In the genomic region with DNA sequence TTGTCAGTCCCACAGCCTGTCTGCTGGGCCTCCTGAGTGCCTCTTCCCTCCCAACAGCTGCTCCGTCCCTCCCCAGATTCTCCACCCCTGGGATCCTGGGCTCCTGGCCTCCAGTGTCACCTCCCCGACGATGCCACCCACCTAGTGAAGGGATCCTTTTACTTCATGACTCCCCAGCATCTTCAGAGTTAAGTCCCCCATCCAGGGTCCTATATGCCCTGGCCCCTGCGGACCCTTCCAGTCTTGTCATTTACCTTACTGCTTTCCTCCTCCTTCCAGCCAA, we compare ENCODE assay signal across 13 cellular contexts. TPM values are rescaled to one million over a fixed set of nuclear protein-coding genes. Genes with fewer than 3 reads are reported as not detected.
DNase-seq lines count a peak whose midpoint lies in the region; ATAC-seq, FAIRE-seq and TF ChIP-seq lines count a peak whose summit lies in the region.
"Had no signal": no experiment of that assay in that cellular context is flagged by ENCODE, and none has a peak within 500 bp of the region (broad histone marks: within the 10 kb centered on the region; RNA-seq: fewer than 3 reads in every experiment).

No MANE protein-coding gene starts in this region.

- no peaks in the 10 kb centered on the region for H3K27me3 ChIP-seq in K562 (ENCODE audit: control insufficient read depth in 2 of 2, insufficient read depth in 2 of 2, low read length in 2 of 2)
- H3K27me3 ChIP-seq in mesenchymal stem cell (ENCODE audit: control insufficient read depth in 1 of 2, insufficient read depth in 1 of 2, low read length in 2 of 2), result peaks cover 3 to 9% of the 10 kb centered on the region in 2 experiments
- H3K27me3 ChIP-seq in stomach, result no peaks in the 10 kb centered on the region

- peak overlapping the region; percentile 13 for H3K4me3 ChIP-seq in K562
- H3K4me3 ChIP-seq in mesenchymal stem cell (ENCODE audit: insufficient read depth in 1 of 2, low read depth in 1 of 2, low read length in 2 of 2), result no peak overlapping the region
- H3K4me3 ChIP-seq in stomach, result no peak overlapping the region

- TF ChIP-seq CTCF in K562 (IDR thresholded peaks at IDR 0.05 in 2 of 3, conservative IDR thresholded peaks at IDR 0.05 in 1 of 3; ENCODE audit: insufficient read depth in 2 of 3, low read depth in 1 of 3, low read length in 3 of 3), result no peak
- TF ChIP-seq CTCF in stomach (IDR thresholded peaks at IDR 0.05), result no peak

- no peaks in the 10 kb centered on the region for H3K9me1 ChIP-seq in K562 (ENCODE audit: control insufficient read depth, insufficient read depth, low read length)

- intact Hi-C loops in K562 (cut with micrococcal nuclease), result no loop called here
- intact Hi-C loops in stomach (cut with DNase I; ENCODE audit: low total_unique reads), result no loop called here

- no peak for DNase-seq in T-helper 2 cell treated with Interferon-gamma antibody and Interleukin-4, amounts not matched to agents 5 μg/mL and 100 μg/mL, for 36 hours (ENCODE audit: low spot score)
- DNase-seq in T-helper 2 cell, result no peak
- no peak for DNase-seq in K562 (ENCODE audit: extremely low read depth in 1 of 4, low spot score in 3 of 4)
- no peak for DNase-seq in mesenchymal stem cell
- DNase-seq in stomach, result no peak
- no peak for DNase-seq in stimulated activated CD4-positive, alpha-beta T cell treated with anti-CD3 and anti-CD28 coated beads, Interleukin-4, amount 100 ng/mL, for 4 hours
- no peak for DNase-seq in hippocampal formation (lab: John Stamatoyannopoulos, UW)
- DNase-seq: 8988T, DMS153, naive B cell, NCI-H187 treated with DMSO at 0.1 percent for 48 hours had no signal

- no peaks in the 10 kb centered on the region for H3K79me1 ChIP-seq in mesenchymal stem cell (replicated peaks; ENCODE audit: low read length, poor library complexity, severe bottlenecking)

- H3K23ac ChIP-seq in mesenchymal stem cell (ENCODE audit: low read length in 2 of 2), result no peak overlapping the region

- H3K27ac ChIP-seq in K562 (ENCODE audit: extremely low read depth, low read depth, low read length) (peak overlapping the region; percentile 88), mesenchymal stem cell (ENCODE audit: low read length, poor library complexity, severe bottlenecking) (no peak overlapping the region), stomach (peak overlapping the region; percentile 48 to 81 (median 79))

- H2BK12ac ChIP-seq in mesenchymal stem cell (ENCODE audit: low read length in 2 of 2), result peak overlapping the region; percentile 91 to 95

- H3K9me3 ChIP-seq in K562 (replicated peaks; ENCODE audit: control insufficient read depth, insufficient read depth, low read depth, low read length) (no peaks in the 10 kb centered on the region), mesenchymal stem cell (ENCODE audit: control insufficient read depth, low read length) (no peaks in the 10 kb centered on the region), stomach (no peaks in the 10 kb centered on the region)

- H3K4me1 ChIP-seq in K562 (replicated peaks in 1 of 2; ENCODE audit: control insufficient read depth in 2 of 2, insufficient read depth in 2 of 2, low read length in 2 of 2) (peaks cover 30 to 54% of the 10 kb centered on the region in 2 experiments), mesenchymal stem cell (ENCODE audit: control insufficient read depth, insufficient read depth, low read depth, low read length) (peaks cover 18% of the 10 kb centered on the region), stomach (peaks cover 22 to 42% (median 29%) of the 10 kb centered on the region in 4 donors)

- CTCF ChIA-PET in K562 (lab: Yijun Ruan, JAX; ENCODE audit: low intra/inter-chr PET ratio), result no interaction called here

- H4K8ac ChIP-seq in mesenchymal stem cell (ENCODE audit: low read length), result peak overlapping the region; percentile 100

- no peaks in the 10 kb centered on the region for H3K9me3 Mint-ChIP-seq in T-helper 2 cell treated with Interferon-gamma antibody and Interleukin-4, amounts not matched to agents 5 μg/mL and 100 μg/mL, for 36 hours
- H3K9me3 Mint-ChIP-seq: naive B cell had no signal

- peak overlapping the region; percentile 100 for H4K91ac ChIP-seq in mesenchymal stem cell (ENCODE audit: low read length)

- TF ChIP-seq POLR2A in K562 (conservative IDR thresholded peaks at IDR 0.05) (no peak), stomach (IDR thresholded peaks at IDR 0.05) (no peak)

- peaks cover 7% of the 10 kb centered on the region for H3K36me3 Mint-ChIP-seq in T-helper 2 cell treated with Interferon-gamma antibody and Interleukin-4, amounts not matched to agents 5 μg/mL and 100 μg/mL, for 36 hours (ENCODE audit: low read depth)
- H3K36me3 Mint-ChIP-seq: naive B cell had no signal

- H3K9ac ChIP-seq in K562 (ENCODE audit: insufficient read depth in 1 of 2, low read depth in 2 of 2, low read length in 2 of 2) (peak overlapping the region; percentile 59 to 94), mesenchymal stem cell (ENCODE audit: low read length) (no peak overlapping the region)

- H3K36me3 ChIP-seq in K562 (ENCODE audit: control insufficient read depth, insufficient read depth, low read length), result peaks cover 6% of the 10 kb centered on the region; the same call in 2 of the 3 replicates
- H3K36me3 ChIP-seq in mesenchymal stem cell (ENCODE audit: control insufficient read depth in 1 of 2, insufficient read depth in 2 of 2, low read depth in 1 of 2, low read length in 2 of 2), result peaks cover 4 to 7% of the 10 kb centered on the region in 2 experiments
- peaks cover 4 to 5% (median 5%) of the 10 kb centered on the region in 4 donors for H3K36me3 ChIP-seq in stomach

- no peak for TF ChIP-seq RAD21 in K562 (CRISPR knock-in tag; conservative IDR thresholded peaks at IDR 0.05 in 1 of 2, IDR thresholded peaks at IDR 0.05 in 1 of 2)

- H2BK120ac ChIP-seq in mesenchymal stem cell (ENCODE audit: low read depth, low read length), result peak overlapping the region; percentile 99

- H3K4me2 ChIP-seq in K562 (ENCODE audit: insufficient read depth, low read length), result peak overlapping the region; percentile 68
- no peak overlapping the region for H3K4me2 ChIP-seq in mesenchymal stem cell (ENCODE audit: low read length, poor library complexity, severe bottlenecking)

- FAIRE-seq in K562 (lab: Jason Lieb, UNC), result no peak

- H3K27ac Mint-ChIP-seq in T-helper 2 cell treated with Interferon-gamma antibody and Interleukin-4, amounts not matched to agents 5 μg/mL and 100 μg/mL, for 36 hours, result peak overlapping the region; percentile 3

- peak overlapping the region; percentile 68 to 99 for H3K4ac ChIP-seq in mesenchymal stem cell (ENCODE audit: low read depth in 1 of 2, low read length in 2 of 2)

- in situ Hi-C loops in K562 (cut with MboI), result no loop called here

- no peak overlapping the region for H3K14ac ChIP-seq in mesenchymal stem cell (ENCODE audit: low read length in 2 of 2)

- WGBS in K562 (ENCODE audit: insufficient coverage, low coverage, missing lambda C conversion rate), result 76% methylated on average over 4 of the region's 4 CpGs
- WGBS in mesenchymal stem cell, result 70% methylated on average over 4 of the region's 4 CpGs
- 70 to 83% (median 79%) methylated on average over 4 of the region's 4 CpGs for WGBS in stomach, 5 donors

- no peaks in the 10 kb centered on the region for H4K20me1 ChIP-seq in K562 (replicated peaks; ENCODE audit: control insufficient read depth, insufficient read depth, low read length)

- peaks cover 29% of the 10 kb centered on the region for H3K4me1 Mint-ChIP-seq in T-helper 2 cell treated with Interferon-gamma antibody and Interleukin-4, amounts not matched to agents 5 μg/mL and 100 μg/mL, for 36 hours (ENCODE audit: low read depth)

- TF ChIP-seq EP300 in K562 (IDR thresholded peaks at IDR 0.05; ENCODE audit: low read length) (no peak), stomach (IDR thresholded peaks at IDR 0.05) (no peak)

- ATAC-seq in K562 (no peak), GM19463 (IDR thresholded peaks at IDR 0.05; ENCODE audit: unreplicated experiment) (no peak)

- no peak overlapping the region for H3K4me3 Mint-ChIP-seq in T-helper 2 cell treated with Interferon-gamma antibody and Interleukin-4, amounts not matched to agents 5 μg/mL and 100 μg/mL, for 36 hours

- no peak overlapping the region for H2BK5ac ChIP-seq in mesenchymal stem cell (ENCODE audit: low read depth, low read length, poor library complexity, severe bottlenecking)

- H2BK15ac ChIP-seq in mesenchymal stem cell (ENCODE audit: low read depth, poor library complexity, severe bottlenecking), result peak overlapping the region; percentile 100

- H2AK5ac ChIP-seq in mesenchymal stem cell (ENCODE audit: low read length, severe bottlenecking), result peak overlapping the region; percentile 86

- H3K27me3 Mint-ChIP-seq in T-helper 2 cell treated with Interferon-gamma antibody and Interleukin-4, amounts not matched to agents 5 μg/mL and 100 μg/mL, for 36 hours (ENCODE audit: low read depth), result no peaks in the 10 kb centered on the region

- POLR2A ChIA-PET in K562 (lab: Yijun Ruan, JAX), result interaction anchor here (0.6 to 2.7 kb wide), 7 partner anchors 9 to 982 kb away, joined by 3 to 17 read pairs (median 7); partner anchors contain the start of gene RPS16

- BruUV-seq in K562 (replicated peaks; lab: Mats Ljungman, UMichigan), result no TSS peak

- peak overlapping the region; percentile 90 for H2AFZ ChIP-seq in K562 (ENCODE audit: low read depth, low read length)
- no peak overlapping the region for H2AFZ ChIP-seq in mesenchymal stem cell (ENCODE audit: low read depth, low read length)

- H3K79me2 ChIP-seq in K562 (ENCODE audit: control insufficient read depth, insufficient read depth, low read length), result peaks cover 11% of the 10 kb centered on the region

- H3K18ac ChIP-seq in mesenchymal stem cell (ENCODE audit: low read depth in 1 of 2, low read length in 2 of 2), result peak overlapping the region; percentile 93 to 99

RNA-seq across cellular contexts. Expression of gene PRX, which starts 4.5 kb away (rescaled TPM):
- total RNA-seq in K562 (2011; cell fraction: chromatin; rRNA removed; ENCODE audit: low replicate concordance), result 1.8 and 4.5 TPM in 2 replicates
- total RNA-seq in K562 (2011; cell fraction: nucleolus; rRNA removed), result 2.7 and 2.8 TPM in 2 replicates
- total RNA-seq in K562 (2011; cell fraction: nucleoplasm; rRNA removed), result 2.1 and 2.2 TPM in 2 replicates
- total RNA-seq in K562 (2014; rRNA removed), result 2.8 and 3.8 TPM in 2 replicates
- total RNA-seq in K562 (2014; rRNA removed; fragmentation: Illumina TruSeq; extraction: Trizol), result 0.61 and 0.65 TPM in 2 replicates
- total RNA-seq in K562 (2015; rRNA removed; fragmentation: Illumina TruSeq; extraction: Trizol), result 1.8 and 2.0 TPM in 2 replicates
- total RNA-seq in K562 (2021), result 2.9 and 3.5 TPM in 2 replicates
- 1.5 and 1.7 TPM in 2 replicates for polyA plus RNA-seq in K562 (2011; rRNA removed)
- 1.4 and 1.7 TPM in 2 replicates for polyA plus RNA-seq in K562 (2011; cell fraction: cytosol; rRNA removed)
- 1.0 and 1.8 TPM in 2 replicates for polyA plus RNA-seq in K562 (2011; cell fraction: nucleus; rRNA removed)
- 2.5 and 4.5 TPM in 2 replicates for polyA plus RNA-seq in K562 (2012)
- 1.3 and 2.1 TPM in 2 replicates for polyA plus RNA-seq in K562 (2014; fragmentation: Illumina TruSeq; extraction: Trizol)
- polyA plus RNA-seq in K562 (2014; fragmentation: Nextera tagmentation; extraction: Ambion mirVana), result not detected
- polyA plus RNA-seq in K562 (2014; rRNA removed), result 1.4 and 1.7 TPM in 2 replicates
- polyA minus RNA-seq in K562 (2011; rRNA and poly(A)+ RNA removed), result 1.4 and 1.5 TPM in 2 replicates
- 2.1 and 2.8 TPM in 2 replicates for polyA minus RNA-seq in K562 (2011; cell fraction: cytosol; rRNA and poly(A)+ RNA removed)
- polyA minus RNA-seq in K562 (2011; cell fraction: nucleus; rRNA and poly(A)+ RNA removed), result 0.54 and 1.00 TPM in 2 replicates
- 2.1 TPM for polyA plus RNA-seq in mesenchymal stem cell (2013, experiment 1 of 2)
- 1.9 TPM for polyA plus RNA-seq in mesenchymal stem cell (2013, experiment 2 of 2)
- total RNA-seq in stomach, result 1 to 10 TPM in 4 of 5 donors, not detected in 1; 4.3 to 8.6 (median 6.3) TPM
- polyA plus RNA-seq in stomach, result 1 to 10 TPM; 1.6 to 2.7 (median 2.1) TPM

RNA-seq across cellular contexts. Expression of gene SERTAD1, which starts 8.1 kb away (rescaled TPM):
- 3.1 and 8.3 TPM in 2 replicates for total RNA-seq in K562 (2011; cell fraction: chromatin; rRNA removed; ENCODE audit: low replicate concordance)
- total RNA-seq in K562 (2011; cell fraction: nucleolus; rRNA removed), result 10.3 and 11.0 TPM in 2 replicates
- total RNA-seq in K562 (2011; cell fraction: nucleoplasm; rRNA removed), result 7.5 and 8.9 TPM in 2 replicates
- total RNA-seq in K562 (2014; rRNA removed) (8.1 and 10.9 TPM in 2 replicates), K562 (2014; rRNA removed; fragmentation: Illumina TruSeq; extraction: Trizol) (2.1 and 2.8 TPM in 2 replicates), K562 (2015; rRNA removed; fragmentation: Illumina TruSeq; extraction: Trizol) (4.9 and 5.5 TPM in 2 replicates), K562 (2021) (8.7 and 8.9 TPM in 2 replicates), stomach (10 to 100 TPM in 1 of 5 donors, 1 to 10 TPM in 3, not detected in 1; 8.6 to 16.8 (median 9.7) TPM)
- polyA plus RNA-seq in K562 (2011; rRNA removed) (6.1 and 6.8 TPM in 2 replicates), K562 (2014; fragmentation: Illumina TruSeq; extraction: Trizol) (2.3 and 5.0 TPM in 2 replicates), K562 (2014; fragmentation: Nextera tagmentation; extraction: Ambion mirVana) (under 1 TPM; 0.15 to 0.85 TPM), K562 (2014; rRNA removed) (6.7 TPM in 2 replicates), stomach (10 to 100 TPM; 11.2 to 36.5 (median 25.2) TPM)
- 7.4 and 18.7 TPM in 2 replicates for polyA plus RNA-seq in K562 (2011; cell fraction: cytosol; rRNA removed)
- 5.6 and 9.1 TPM in 2 replicates for polyA plus RNA-seq in K562 (2011; cell fraction: nucleus; rRNA removed)
- polyA plus RNA-seq in K562 (2012), result 6.7 and 8.9 TPM in 2 replicates
- 1.9 and 2.1 TPM in 2 replicates for polyA minus RNA-seq in K562 (2011; rRNA and poly(A)+ RNA removed)
- 3.5 and 4.5 TPM in 2 replicates for polyA minus RNA-seq in K562 (2011; cell fraction: cytosol; rRNA and poly(A)+ RNA removed)
- 1.8 and 3.6 TPM in 2 replicates for polyA minus RNA-seq in K562 (2011; cell fraction: nucleus; rRNA and poly(A)+ RNA removed)
- polyA plus RNA-seq in mesenchymal stem cell (2013, experiment 1 of 2), result 11.7 TPM
- 12.3 TPM for polyA plus RNA-seq in mesenchymal stem cell (2013, experiment 2 of 2)

RNA-seq across cellular contexts. Expression of gene SERTAD3, which starts 26.5 kb away (rescaled TPM):
- 16.7 and 27.2 TPM in 2 replicates for total RNA-seq in K562 (2011; cell fraction: chromatin; rRNA removed; ENCODE audit: low replicate concordance)
- total RNA-seq in K562 (2011; cell fraction: nucleolus; rRNA removed), result 20.4 and 20.7 TPM in 2 replicates
- total RNA-seq in K562 (2011; cell fraction: nucleoplasm; rRNA removed), result 24.9 and 26.9 TPM in 2 replicates
- 17.5 and 19.3 TPM in 2 replicates for total RNA-seq in K562 (2014; rRNA removed)
- 16.1 and 17.2 TPM in 2 replicates for total RNA-seq in K562 (2014; rRNA removed; fragmentation: Illumina TruSeq; extraction: Trizol)
- total RNA-seq in K562 (2015; rRNA removed; fragmentation: Illumina TruSeq; extraction: Trizol), result 21.6 and 27.7 TPM in 2 replicates
- total RNA-seq in K562 (2021), result 28.9 and 31.4 TPM in 2 replicates
- polyA plus RNA-seq in K562 (2011; rRNA removed), result 17.6 and 18.9 TPM in 2 replicates
- 19.3 and 35.5 TPM in 2 replicates for polyA plus RNA-seq in K562 (2011; cell fraction: cytosol; rRNA removed)
- 17.8 and 23.4 TPM in 2 replicates for polyA plus RNA-seq in K562 (2011; cell fraction: nucleus; rRNA removed)
- polyA plus RNA-seq in K562 (2012), result 20.7 and 22.0 TPM in 2 replicates
- polyA plus RNA-seq in K562 (2014; fragmentation: Illumina TruSeq; extraction: Trizol), result 15.1 and 18.6 TPM in 2 replicates
- polyA plus RNA-seq in K562 (2014; fragmentation: Nextera tagmentation; extraction: Ambion mirVana), result 1 to 10 TPM; 5.4 to 5.9 TPM
- 18.1 and 18.5 TPM in 2 replicates for polyA plus RNA-seq in K562 (2014; rRNA removed)
- 18.4 and 23.4 TPM in 2 replicates for polyA minus RNA-seq in K562 (2011; rRNA and poly(A)+ RNA removed)
- 24.3 and 28.9 TPM in 2 replicates for polyA minus RNA-seq in K562 (2011; cell fraction: cytosol; rRNA and poly(A)+ RNA removed)
- polyA minus RNA-seq in K562 (2011; cell fraction: nucleus; rRNA and poly(A)+ RNA removed), result 8.1 and 13.9 TPM in 2 replicates
- 22.0 TPM for polyA plus RNA-seq in mesenchymal stem cell (2013, experiment 1 of 2)
- polyA plus RNA-seq in mesenchymal stem cell (2013, experiment 2 of 2), result 22.4 TPM
- total RNA-seq in stomach, result 10 to 100 TPM in 4 of 5 donors, 1 to 10 TPM in 1; 6.2 to 41.4 (median 32.5) TPM
- 10 to 100 TPM; 16.8 to 29.4 (median 25.9) TPM for polyA plus RNA-seq in stomach

RNA-seq across cellular contexts. Expression of gene HIPK4, which starts 27.7 kb away (rescaled TPM):
- total RNA-seq in K562 (2011; cell fraction: chromatin; rRNA removed; ENCODE audit: low replicate concordance), result not detected in 2 replicates
- total RNA-seq in K562 (2011; cell fraction: nucleolus; rRNA removed), result 0.13 TPM in 1 of 2 replicates, not detected in the other
- total RNA-seq in K562 (2011; cell fraction: nucleoplasm; rRNA removed), result 0.31 TPM in 1 of 2 replicates, not detected in the other
- total RNA-seq in K562 (2014; rRNA removed) (0.08 TPM in 1 of 2 replicates, not detected in the other), K562 (2014; rRNA removed; fragmentation: Illumina TruSeq; extraction: Trizol) (not detected in 2 replicates), K562 (2015; rRNA removed; fragmentation: Illumina TruSeq; extraction: Trizol) (not detected in 2 replicates), K562 (2021) (0.07 and 0.09 TPM in 2 replicates), stomach (not detected)
- polyA plus RNA-seq in K562 (2011; rRNA removed) (0.06 TPM in 1 of 2 replicates, not detected in the other), K562 (2014; fragmentation: Illumina TruSeq; extraction: Trizol) (not detected in 2 replicates), K562 (2014; fragmentation: Nextera tagmentation; extraction: Ambion mirVana) (not detected), K562 (2014; rRNA removed) (0.05 TPM in 1 of 2 replicates, not detected in the other), stomach (under 1 TPM; 0.05 to 0.46 (median 0.12) TPM)
- polyA plus RNA-seq in K562 (2011; cell fraction: cytosol; rRNA removed), result 0.06 TPM in 2 replicates
- 0.10 TPM in 1 of 2 replicates, not detected in the other for polyA plus RNA-seq in K562 (2011; cell fraction: nucleus; rRNA removed)
- 0.08 and 0.10 TPM in 2 replicates for polyA plus RNA-seq in K562 (2012)
- polyA minus RNA-seq in K562 (2011; rRNA and poly(A)+ RNA removed), result not detected in 2 replicates
- not detected in 2 replicates for polyA minus RNA-seq in K562 (2011; cell fraction: cytosol; rRNA and poly(A)+ RNA removed)
- not detected in 2 replicates for polyA minus RNA-seq in K562 (2011; cell fraction: nucleus; rRNA and poly(A)+ RNA removed)
- polyA plus RNA-seq in mesenchymal stem cell (2013, experiment 1 of 2), result 0.29 TPM
- polyA plus RNA-seq in mesenchymal stem cell (2013, experiment 2 of 2), result 0.25 TPM
- total RNA-seq: OCI-LY7 had no signal

RNA-seq across cellular contexts. Expression of gene BLVRB, which starts 47.9 kb away (rescaled TPM):
- total RNA-seq in K562 (2011; cell fraction: chromatin; rRNA removed; ENCODE audit: low replicate concordance), result 26.9 and 65.0 TPM in 2 replicates
- 107 and 125 TPM in 2 replicates for total RNA-seq in K562 (2011; cell fraction: nucleolus; rRNA removed)
- 74.7 and 75.7 TPM in 2 replicates for total RNA-seq in K562 (2011; cell fraction: nucleoplasm; rRNA removed)
- total RNA-seq in K562 (2014; rRNA removed) (749 and 813 TPM in 2 replicates), K562 (2014; rRNA removed; fragmentation: Illumina TruSeq; extraction: Trizol) (110 and 229 TPM in 2 replicates), K562 (2015; rRNA removed; fragmentation: Illumina TruSeq; extraction: Trizol) (331 and 332 TPM in 2 replicates), K562 (2021) (457 and 476 TPM in 2 replicates), stomach (100 to 1,000 TPM in 4 of 5 donors, 10 to 100 TPM in 1; 54.3 to 561 (median 121) TPM)
- polyA plus RNA-seq in K562 (2011; rRNA removed) (368 and 461 TPM in 2 replicates), K562 (2014; fragmentation: Illumina TruSeq; extraction: Trizol) (260 and 428 TPM in 2 replicates), K562 (2014; fragmentation: Nextera tagmentation; extraction: Ambion mirVana) (100 to 1,000 TPM in 1 of 2 experiments, 10 to 100 TPM in 1; 81.1 to 184 TPM), K562 (2014; rRNA removed) (634 and 677 TPM in 2 replicates), stomach (100 to 1,000 TPM; 247 to 492 (median 288) TPM)
- polyA plus RNA-seq in K562 (2011; cell fraction: cytosol; rRNA removed), result 836 and 2,229 TPM in 2 replicates
- polyA plus RNA-seq in K562 (2011; cell fraction: nucleus; rRNA removed), result 252 and 288 TPM in 2 replicates
- polyA plus RNA-seq in K562 (2012), result 416 and 585 TPM in 2 replicates
- polyA minus RNA-seq in K562 (2011; rRNA and poly(A)+ RNA removed), result 85.4 and 138 TPM in 2 replicates
- 198 and 225 TPM in 2 replicates for polyA minus RNA-seq in K562 (2011; cell fraction: cytosol; rRNA and poly(A)+ RNA removed)
- 34.6 and 38.7 TPM in 2 replicates for polyA minus RNA-seq in K562 (2011; cell fraction: nucleus; rRNA and poly(A)+ RNA removed)
- 83.8 TPM for polyA plus RNA-seq in mesenchymal stem cell (2013, experiment 1 of 2)
- 80.0 TPM for polyA plus RNA-seq in mesenchymal stem cell (2013, experiment 2 of 2)
